1 cellular context compared by ENCODE assay signal in the genomic region with DNA sequence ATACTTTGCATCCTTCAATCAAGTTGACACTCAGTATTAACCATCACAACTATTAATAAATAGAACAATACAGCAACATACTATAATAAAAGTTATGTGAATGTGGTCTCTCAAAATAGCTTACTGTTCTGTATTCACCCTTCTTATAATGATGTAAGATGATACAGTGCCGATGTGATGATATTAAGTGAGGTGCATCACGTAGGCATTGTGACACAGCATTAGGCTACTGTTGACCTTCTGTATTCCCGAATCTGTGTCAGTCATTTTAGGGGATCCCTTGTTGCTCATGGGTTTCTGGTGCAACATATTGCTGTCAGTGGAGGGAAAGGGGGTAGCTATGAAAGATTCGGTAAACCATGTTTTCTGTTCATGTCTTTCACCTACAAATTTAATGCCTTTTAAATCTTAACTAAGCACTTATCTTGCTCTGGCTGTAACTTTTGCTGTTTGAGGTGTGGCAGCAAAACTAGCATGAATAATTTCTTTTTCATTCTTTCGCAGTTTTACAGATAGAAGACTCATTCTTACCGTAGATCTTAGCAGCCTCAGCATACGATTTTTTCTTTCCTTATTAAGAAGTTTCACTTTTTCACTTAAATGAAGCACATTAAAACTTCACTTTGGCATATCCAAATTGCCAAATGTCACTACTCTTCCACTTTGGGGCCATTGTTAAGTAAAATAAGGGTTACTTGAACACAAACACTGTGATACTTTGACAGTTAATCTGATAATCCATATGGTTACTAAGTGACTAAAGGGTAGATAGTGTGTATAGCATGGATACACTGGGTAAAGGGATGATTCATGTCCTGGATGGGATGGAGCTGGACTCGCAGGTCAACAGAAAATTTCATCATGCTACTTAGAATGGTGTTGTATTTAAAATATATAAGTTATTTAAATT.
TF ChIP-seq lines count a peak whose summit lies in the region.

No MANE protein-coding gene starts in this region.

TF ChIP-seq in HepG2, 621 proteins besides CTCF, POLR2A, EP300 and RAD21 (continued from another document):
- TF ChIP-seq, protein P1, sequence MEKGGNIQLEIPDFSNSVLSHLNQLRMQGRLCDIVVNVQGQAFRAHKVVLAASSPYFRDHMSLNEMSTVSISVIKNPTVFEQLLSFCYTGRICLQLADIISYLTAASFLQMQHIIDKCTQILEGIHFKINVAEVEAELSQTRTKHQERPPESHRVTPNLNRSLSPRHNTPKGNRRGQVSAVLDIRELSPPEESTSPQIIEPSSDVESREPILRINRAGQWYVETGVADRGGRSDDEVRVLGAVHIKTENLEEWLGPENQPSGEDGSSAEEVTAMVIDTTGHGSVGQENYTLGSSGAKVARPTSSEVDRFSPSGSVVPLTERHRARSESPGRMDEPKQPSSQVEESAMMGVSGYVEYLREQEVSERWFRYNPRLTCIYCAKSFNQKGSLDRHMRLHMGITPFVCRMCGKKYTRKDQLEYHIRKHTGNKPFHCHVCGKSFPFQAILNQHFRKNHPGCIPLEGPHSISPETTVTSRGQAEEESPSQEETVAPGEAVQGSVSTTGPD (CRISPR knock-in tag; IDR thresholded peaks at IDR 0.05): no peak
- TF ChIP-seq AGO2 (optimal IDR thresholded peaks at IDR 0.05; ENCODE audit: low read depth, low read length) (no peak), ZNF264 (CRISPR knock-in tag; IDR thresholded peaks at IDR 0.05) (no peak)
- TF ChIP-seq, protein P2, sequence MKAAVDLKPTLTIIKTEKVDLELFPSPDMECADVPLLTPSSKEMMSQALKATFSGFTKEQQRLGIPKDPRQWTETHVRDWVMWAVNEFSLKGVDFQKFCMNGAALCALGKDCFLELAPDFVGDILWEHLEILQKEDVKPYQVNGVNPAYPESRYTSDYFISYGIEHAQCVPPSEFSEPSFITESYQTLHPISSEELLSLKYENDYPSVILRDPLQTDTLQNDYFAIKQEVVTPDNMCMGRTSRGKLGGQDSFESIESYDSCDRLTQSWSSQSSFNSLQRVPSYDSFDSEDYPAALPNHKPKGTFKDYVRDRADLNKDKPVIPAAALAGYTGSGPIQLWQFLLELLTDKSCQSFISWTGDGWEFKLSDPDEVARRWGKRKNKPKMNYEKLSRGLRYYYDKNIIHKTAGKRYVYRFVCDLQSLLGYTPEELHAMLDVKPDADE (CRISPR knock-in tag; IDR thresholded peaks at IDR 0.05): no peak
